23 cellular contexts compared by ENCODE assay signal in genomic region chr12:30909088-30909688, GRCh38. TPM values are rescaled to one million over a fixed set of nuclear protein-coding genes. Genes with fewer than 3 reads are reported as not detected.
DNase-seq lines count a peak whose midpoint lies in the region; ATAC-seq and TF ChIP-seq lines count a peak whose summit lies in the region.
"Had no signal": no experiment of that assay in that cellular context is flagged by ENCODE, and none has a peak within 500 bp of the region (broad histone marks: within the 10 kb centered on the region; RNA-seq: fewer than 3 reads in every experiment).

No MANE protein-coding gene starts in this region.

- H3K9ac ChIP-seq in SK-N-MC (ENCODE audit: insufficient read length) (peak overlapping the region; percentile 84), skeletal muscle tissue (ENCODE audit: low read depth in 1 of 3, low read length in 3 of 3) (no peak overlapping the region)

- peak; percentile 19 for ATAC-seq in lung (ENCODE audit: insufficient read depth, low FRiP score)
- no peak for ATAC-seq in HG03196 (IDR thresholded peaks at IDR 0.05; ENCODE audit: unreplicated experiment)
- no peak for ATAC-seq in GM18505 (IDR thresholded peaks at IDR 0.05; ENCODE audit: unreplicated experiment)
- ATAC-seq: natural killer cell had no signal

- no peak for TF ChIP-seq POLR2A in GM18505 (IDR thresholded peaks at IDR 0.05; ENCODE audit: borderline replicate concordance, extremely low read depth, insufficient read depth, insufficient read length)

- peak overlapping the region; percentile 77 for H3K4me3 ChIP-seq in SK-N-MC
- H3K4me3 ChIP-seq in lung: no peak overlapping the region
- H3K4me3 ChIP-seq in skeletal muscle tissue (ENCODE audit: low read length in 3 of 3): no peak overlapping the region
- H3K4me3 ChIP-seq: heart left ventricle, prostate gland, tibial nerve had no signal

- no peaks in the 10 kb centered on the region for H3K9me3 ChIP-seq in SK-N-MC (ENCODE audit: low read depth, low read length)
- no peaks in the 10 kb centered on the region for H3K9me3 ChIP-seq in lung (ENCODE audit: control insufficient read depth in 2 of 2, insufficient read depth in 1 of 2, low read length in 1 of 2)
- no peaks in the 10 kb centered on the region for H3K9me3 ChIP-seq in skeletal muscle tissue (ENCODE audit: control insufficient read depth in 3 of 3, low read length in 3 of 3)
- H3K9me3 ChIP-seq: heart left ventricle, prostate gland, tibial nerve had no signal

- peak; percentile 96 for DNase-seq in SK-N-MC (ENCODE audit: low read depth, low spot score)
- no peak for DNase-seq in lung (ENCODE audit: low spot score)
- no peak for DNase-seq in central memory CD4-positive, alpha-beta T cell
- no peak for DNase-seq in NCI-H187 (lab: John Stamatoyannopoulos, UW)
- DNase-seq: activated CD4-positive, alpha-beta T cell treated with anti-CD3 and anti-CD28 coated beads, Interleukin-2, amount 50 U/mL, for 48 hours; activated naive CD4-positive, alpha-beta T cell; activated T-cell treated with anti-CD3 and anti-CD28 coated beads for 4 hours; AML-193; effector memory CD4-positive, alpha-beta T cell; heart left ventricle; immature natural killer cell; natural killer cell; NCI-H1048; NCI-H2029; NCI-H510A had no signal

- H3K27ac ChIP-seq in C4-2B (peak overlapping the region; percentile 31; the same call in 1 of the 2 replicates), SK-N-MC (peak overlapping the region; percentile 100), lung (ENCODE audit: low read depth in 1 of 2, low read length in 1 of 2) (no peak overlapping the region), skeletal muscle tissue (ENCODE audit: low read depth, low read length) (peak overlapping the region; percentile 40)

- H3K4me1 ChIP-seq in lung (ENCODE audit: control insufficient read depth in 2 of 2, insufficient read depth in 2 of 2, low read length in 2 of 2): peaks cover 0 to 5% of the 10 kb centered on the region in 2 donors
- H3K4me1 ChIP-seq in skeletal muscle tissue (ENCODE audit: control insufficient read depth in 3 of 3, insufficient read depth in 3 of 3, low read length in 3 of 3): peaks cover 0 to 13% (median 0%) of the 10 kb centered on the region in 3 donors

- TF ChIP-seq CTCF in C4-2B (conservative IDR thresholded peaks at IDR 0.05): no peak
- no peak for TF ChIP-seq CTCF in lung (IDR thresholded peaks at IDR 0.05; ENCODE audit: control extremely low read depth, extremely low read depth)

- H3K36me3 ChIP-seq in SK-N-MC (ENCODE audit: insufficient read depth, low read length) (no peaks in the 10 kb centered on the region), lung (ENCODE audit: control insufficient read depth in 2 of 2, insufficient read depth in 2 of 2, low read length in 2 of 2) (no peaks in the 10 kb centered on the region), skeletal muscle tissue (ENCODE audit: control insufficient read depth in 3 of 3, insufficient read depth in 3 of 3, low read length in 3 of 3) (no peaks in the 10 kb centered on the region)
- H3K36me3 ChIP-seq: heart left ventricle, prostate gland, tibial nerve had no signal

- no peaks in the 10 kb centered on the region for H3K27me3 ChIP-seq in lung (ENCODE audit: control insufficient read depth, insufficient read depth)
- H3K27me3 ChIP-seq in skeletal muscle tissue (ENCODE audit: control insufficient read depth in 3 of 3, insufficient read depth in 3 of 3, low read length in 3 of 3): no peaks in the 10 kb centered on the region
- H3K27me3 ChIP-seq: heart left ventricle, tibial nerve had no signal

- WGBS in lung, 2 donors: 72 to 85% methylated on average over 5 of the region's 5 CpGs

RNA-seq across cellular contexts. Expression of gene TSPAN11, which starts 17.4 kb away (rescaled TPM):
- total RNA-seq in lung: 10 to 100 TPM in 1 of 2 donors, 1 to 10 TPM in 1; 5.3 to 12.1 TPM
- polyA plus RNA-seq in lung: 1 to 10 TPM; 1.4 to 2.6 TPM
- 7.3 TPM for total RNA-seq in skeletal muscle tissue
- total RNA-seq: HT1080; natural killer cell; T-helper 1 cell treated with Interleukin-12 subunit alpha and Interleukin-12 subunit beta and Interleukin-4 antibody, amounts not matched to agents 30 ng/mL and 1 ng/mL, for 36 hours had no signal
- polyA plus RNA-seq: immature natural killer cell had no signal

Comparison
In these comparisons a context has a peak if more than half of its experiments do, and no peak if none do; other contexts are left out.
1. H3K27ac ChIP-seq: peak in C4-2B (single experiment), SK-N-MC (single experiment) and skeletal muscle tissue (single experiment); none in lung (0 of 2).